Comparison of ENCODE assay signal across 8 cellular contexts in genomic region chr3:50327943-50328691, GRCh38. TPM values are rescaled to one million over a fixed set of nuclear protein-coding genes. Genes with fewer than 3 reads are reported as not detected.
DNase-seq lines count a peak whose midpoint lies in the region; ATAC-seq and TF ChIP-seq lines count a peak whose summit lies in the region.

TSS of gene TUSC2 (minus strand) at chr3:50328223. CDS start at chr3:50328099, 124 bp downstream.

- TF ChIP-seq EP300 in upper lobe of left lung (IDR thresholded peaks at IDR 0.05), result no peak

- WGBS in upper lobe of left lung, 2 donors, result 6 to 11% methylated on average over 11 to 20 of the region's 55 CpGs

- H3K36me3 ChIP-seq in adipocyte (ENCODE audit: control insufficient read depth, insufficient read depth, low read length, severe bottlenecking), result peaks cover 42% of the 10 kb centered on the region
- H3K36me3 ChIP-seq in upper lobe of left lung, result peaks cover 24 to 51% (median 45%) of the 10 kb centered on the region in 4 donors

- TF ChIP-seq CTCF in GM12864 (IDR thresholded peaks at IDR 0.05; ENCODE audit: low read depth, low read length, missing control alignments) (no peak), upper lobe of left lung (IDR thresholded peaks at IDR 0.05) (peak in 2 of 6 experiments; percentile 31 to 38)

- TF ChIP-seq POLR2A in upper lobe of left lung (IDR thresholded peaks at IDR 0.05), result peak in 3 of 4 donors; percentile 22 to 86 (median 67)

- peak within 1 kb of the TSS; percentile 89 for H3K4me3 ChIP-seq in GM12864 (ENCODE audit: low read depth, low read length)
- H3K4me3 ChIP-seq in adipocyte (ENCODE audit: low read length), result peak within 1 kb of the TSS; percentile 94
- peak within 1 kb of the TSS; percentile 56 to 86 (median 70) for H3K4me3 ChIP-seq in upper lobe of left lung

- H3K4me1 ChIP-seq in adipocyte (ENCODE audit: control insufficient read depth, insufficient read depth, low read length), result peaks cover 16% of the 10 kb centered on the region
- H3K4me1 ChIP-seq in upper lobe of left lung, result peaks cover 37 to 65% (median 46%) of the 10 kb centered on the region in 4 donors

- peak; percentile 89 for DNase-seq in GM12864 (ENCODE audit: low read depth)
- peak; percentile 91 to 95 (median 93) for DNase-seq in NCI-H1417 (lab: John Stamatoyannopoulos, UW)
- DNase-seq in T follicular helper cell (ENCODE audit: low read depth), result peak; percentile 93
- DNase-seq in adipocyte (ENCODE audit: low read depth), result peak; percentile 99
- peak; percentile 99 for DNase-seq in cardiac septum (ENCODE audit: low spot score)
- DNase-seq in posterior cingulate gyrus, result peak; percentile 96 to 100 (median 98)
- DNase-seq in upper lobe of left lung, result peak; percentile 95 to 99

- peak within 1 kb of the TSS; percentile 77 to 87 (median 86) for H3K27ac ChIP-seq in upper lobe of left lung

- intact Hi-C loops in cardiac septum (cut with DNase I) (loop anchor here (5.0 kb wide), 1 partner anchor 41 kb away; no protein-coding TSS in a partner anchor), posterior cingulate gyrus (cut with DNase I) (loop anchor here (10.0 kb wide), 1 partner anchor 53 kb away; the partner anchor contains the start of gene LSMEM2)

- ATAC-seq in HG02759 (IDR thresholded peaks at IDR 0.05; ENCODE audit: unreplicated experiment), result peak; percentile 91
- peak; percentile 92 to 96 for ATAC-seq in upper lobe of left lung (ENCODE audit: low FRiP score in 2 of 2)

- H3K9ac ChIP-seq in adipocyte (ENCODE audit: low read length), result peak within 1 kb of the TSS; percentile 96

- no peaks in the 10 kb centered on the region for H3K27me3 ChIP-seq in adipocyte (replicated peaks; ENCODE audit: control insufficient read depth, insufficient read depth, low read length)
- H3K27me3 ChIP-seq in upper lobe of left lung, result no peaks in the 10 kb centered on the region

- no peaks in the 10 kb centered on the region for H3K9me3 ChIP-seq in adipocyte (ENCODE audit: control insufficient read depth, low read length)
- H3K9me3 ChIP-seq in upper lobe of left lung, result no peaks in the 10 kb centered on the region

RNA-seq across cellular contexts. Expression of gene TUSC2, which starts in this region (rescaled TPM):
- total RNA-seq in cardiac septum (24.5 TPM), upper lobe of left lung (10 to 100 TPM; 16.8 to 36.1 (median 25.0) TPM)

Comparison
In these comparisons a context has a peak if more than half of its experiments do, and no peak if none do; other contexts are left out.
1. Peak in every context shown above with its lines: DNase-seq, ATAC-seq, H3K4me3 ChIP-seq and H3K27ac ChIP-seq.